In genomic region chr6:106069478-106069877, GRCh38 we compare ENCODE assay signal across 12 cellular contexts. TPM values are rescaled to one million over a fixed set of nuclear protein-coding genes. Genes with fewer than 3 reads are reported as not detected.
DNase-seq lines count a peak whose midpoint lies in the region; ATAC-seq and TF ChIP-seq lines count a peak whose summit lies in the region.
"Had no signal": no experiment of that assay in that cellular context is flagged by ENCODE, and none has a peak within 500 bp of the region (broad histone marks: within the 10 kb centered on the region; RNA-seq: fewer than 3 reads in every experiment).

No MANE protein-coding gene starts in this region.

- no peak overlapping the region for H3K27ac Mint-ChIP-seq in CD14-positive monocyte
- H3K27ac Mint-ChIP-seq: activated CD8-positive, alpha-beta memory T cell treated with anti-CD3 and anti-CD28 coated beads, Interleukin-2, amount 10 ng/mL, durations not matched to agents 7 days and 5 days had no signal

- H3K4me3 ChIP-seq in AG10803 (ENCODE audit: low read length) = no peak overlapping the region

- DNase-seq in AG10803 (ENCODE audit: low read depth) (peak; percentile 84), NCI-H1105 (lab: John Stamatoyannopoulos, UW) (peak; percentile 81), SW480 (ENCODE audit: low spot score) (peak; percentile 15), iris pigment epithelial cell (ENCODE audit: low read depth) (peak; percentile 89), CD14-positive monocyte (ENCODE audit: low spot score) (no peak), epidermal melanocyte (ENCODE audit: insufficient read length, low spot score) (no peak), DMS114 treated with DMSO at 0.1 percent for 48 hours (lab: John Stamatoyannopoulos, UW; ENCODE audit: unreplicated experiment) (no peak)
- DNase-seq: activated CD8-positive, alpha-beta memory T cell treated with anti-CD3 and anti-CD28 coated beads, Interleukin-2, amount 10 ng/mL, durations not matched to agents 7 days and 5 days; head of caudate nucleus; NCI-H1930; stimulated activated CD4-positive, alpha-beta T cell treated with anti-CD3 and anti-CD28 coated beads, Interleukin-12 subunit alpha, Interleukin-12 subunit beta, amount 100 ng/mL, for 4 hours had no signal

- peaks cover 0 to 2% (median 0%) of the 10 kb centered on the region in 3 donors for H3K27me3 Mint-ChIP-seq in CD14-positive monocyte (ENCODE audit: low read depth in 3 of 3)

- ATAC-seq in HG02588 (IDR thresholded peaks at IDR 0.05; ENCODE audit: unreplicated experiment) = no peak
- ATAC-seq: activated CD8-positive, alpha-beta memory T cell treated with anti-CD3 and anti-CD28 coated beads, Interleukin-2, amount 10 ng/mL, durations not matched to agents 7 days and 5 days had no signal

- no peak overlapping the region for H3K4me3 Mint-ChIP-seq in CD14-positive monocyte
- H3K4me3 Mint-ChIP-seq: activated CD8-positive, alpha-beta memory T cell treated with anti-CD3 and anti-CD28 coated beads, Interleukin-2, amount 10 ng/mL, durations not matched to agents 7 days and 5 days had no signal

- intact Hi-C loops in CD14-positive monocyte (cut with micrococcal nuclease) = no loop called here

- H3K9me3 Mint-ChIP-seq in CD14-positive monocyte = no peaks in the 10 kb centered on the region

- TF ChIP-seq CTCF in AG10803 (conservative IDR thresholded peaks at IDR 0.05; ENCODE audit: low read length) (no peak), CD14-positive monocyte (IDR thresholded peaks at IDR 0.05) (no peak)

- H3K36me3 Mint-ChIP-seq in CD14-positive monocyte = no peaks in the 10 kb centered on the region
- H3K36me3 Mint-ChIP-seq: activated CD8-positive, alpha-beta memory T cell treated with anti-CD3 and anti-CD28 coated beads, Interleukin-2, amount 10 ng/mL, durations not matched to agents 7 days and 5 days had no signal

- peaks cover 10% of the 10 kb centered on the region for H3K4me1 Mint-ChIP-seq in CD14-positive monocyte
- H3K4me1 Mint-ChIP-seq: activated CD8-positive, alpha-beta memory T cell treated with anti-CD3 and anti-CD28 coated beads, Interleukin-2, amount 10 ng/mL, durations not matched to agents 7 days and 5 days had no signal

RNA-seq across cellular contexts. Expression of gene PRDM1, which starts 16.7 kb away (rescaled TPM):
- polyA plus RNA-seq in CD14-positive monocyte = 1 to 10 TPM; 1.8 to 5.2 TPM

Comparison
In these comparisons a context has a peak if more than half of its experiments do, and no peak if none do; other contexts are left out.
1. DNase-seq: peak in AG10803 (single experiment), NCI-H1105 (single experiment), SW480 (single experiment) and iris pigment epithelial cell (single experiment); none in CD14-positive monocyte (single experiment), epidermal melanocyte (single experiment) and DMS114 treated with DMSO at 0.1 percent for 48 hours (single experiment).